In genomic region chr21:43038659-43039044, GRCh38 we compare ENCODE assay signal across 1 cellular context. TPM values are rescaled to one million over a fixed set of nuclear protein-coding genes. Genes with fewer than 3 reads are reported as not detected.
"Had no signal": no experiment of that assay in that cellular context is flagged by ENCODE, and none has a peak within 500 bp of the region (broad histone marks: within the 10 kb centered on the region; RNA-seq: fewer than 3 reads in every experiment).

No MANE protein-coding gene starts in this region.

RNA-seq across cellular contexts. Expression of gene CBS, which starts 37.0 kb away (rescaled TPM):
- polyA plus RNA-seq: naive thymus-derived CD4-positive, alpha-beta T cell had no signal
